ENCODE assay signal across 8 cellular contexts in the genomic region with DNA sequence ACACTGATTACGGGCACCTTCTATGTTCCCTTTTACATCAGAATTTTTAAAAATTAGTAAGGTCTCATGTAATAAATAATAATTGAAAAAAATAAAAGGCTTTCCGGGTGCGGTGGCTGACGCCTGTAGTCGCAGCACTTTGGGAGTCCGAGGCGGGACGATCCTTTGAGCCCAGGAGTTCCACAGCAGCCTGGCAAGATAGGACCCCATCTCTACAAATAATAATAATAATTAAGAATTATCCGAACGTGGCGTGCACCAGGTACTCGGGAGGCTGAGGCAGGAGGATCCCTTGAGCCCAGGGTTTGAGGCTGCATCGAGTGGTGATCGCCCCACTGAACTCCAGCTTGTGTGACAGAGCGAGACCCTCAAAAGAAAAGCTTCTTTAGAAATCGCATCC. TPM values are rescaled to one million over a fixed set of nuclear protein-coding genes. Genes with fewer than 3 reads are reported as not detected.
DNase-seq lines count a peak whose midpoint lies in the region; ATAC-seq, FAIRE-seq and TF ChIP-seq lines count a peak whose summit lies in the region.

No MANE protein-coding gene starts in this region.

- TF ChIP-seq CTCF in keratinocyte (optimal IDR thresholded peaks at IDR 0.05 in 1 of 3, IDR thresholded peaks at IDR 0.05 in 1 of 3, conservative IDR thresholded peaks at IDR 0.05 in 1 of 3; ENCODE audit: extremely low read depth in 1 of 3, insufficient read depth in 2 of 3, low read length in 3 of 3), result no peak

- dilution Hi-C loops in keratinocyte (cut with MboI; ENCODE audit: extremely low pct_ligation_motif_present, low sequenced_read_pairs), result no loop called here

- FAIRE-seq in keratinocyte (lab: Jason Lieb, UNC), result no peak

- no peaks in the 10 kb centered on the region for H3K36me3 ChIP-seq in keratinocyte (ENCODE audit: control insufficient read depth in 2 of 2, extremely low read depth in 1 of 2, insufficient read depth in 2 of 2, low read length in 2 of 2)
- H3K36me3 ChIP-seq in stomach smooth muscle (ENCODE audit: control insufficient read depth in 2 of 2, insufficient read depth in 2 of 2, low read length in 2 of 2), result peaks cover 0 to 7% of the 10 kb centered on the region in 2 donors

- peak overlapping the region; percentile 81 for H3K4me2 ChIP-seq in keratinocyte (ENCODE audit: control insufficient read depth, extremely low read depth, insufficient read depth, low read depth, low read length)

- H2AFZ ChIP-seq in keratinocyte (ENCODE audit: control insufficient read depth, low read length), result no peak overlapping the region

- no peaks in the 10 kb centered on the region for H3K9me1 ChIP-seq in keratinocyte (ENCODE audit: control insufficient read depth, extremely low read depth, insufficient read depth, low read length)

- H4K20me1 ChIP-seq in keratinocyte (ENCODE audit: control insufficient read depth, extremely low read depth, insufficient read depth, low read length), result no peaks in the 10 kb centered on the region

- H3K36me3 Mint-ChIP-seq in activated naive CD8-positive, alpha-beta T cell treated with anti-CD3 and anti-CD28 coated beads, Interleukin-2, amount 50 U/mL, for 24 hours (ENCODE audit: low read depth), result peaks cover 11% of the 10 kb centered on the region

- peak overlapping the region; percentile 83 for H3K27ac Mint-ChIP-seq in activated naive CD8-positive, alpha-beta T cell treated with anti-CD3 and anti-CD28 coated beads, Interleukin-2, amount 50 U/mL, for 24 hours

- no peaks in the 10 kb centered on the region for H3K27me3 Mint-ChIP-seq in activated naive CD8-positive, alpha-beta T cell treated with anti-CD3 and anti-CD28 coated beads, Interleukin-2, amount 50 U/mL, for 24 hours

- H3K27ac ChIP-seq in keratinocyte (ENCODE audit: control insufficient read depth, insufficient read depth, low read length), result no peak overlapping the region
- no peak overlapping the region for H3K27ac ChIP-seq in stomach smooth muscle (ENCODE audit: low read length)

- H3K79me2 ChIP-seq in keratinocyte (ENCODE audit: control insufficient read depth, insufficient read depth, low read length), result peaks cover 38% of the 10 kb centered on the region

- H3K9me3 ChIP-seq in keratinocyte (ENCODE audit: control insufficient read depth, low read depth, low read length) (no peaks in the 10 kb centered on the region), stomach smooth muscle (ENCODE audit: control insufficient read depth in 2 of 2, low read length in 2 of 2) (no peaks in the 10 kb centered on the region)

- H3K9ac ChIP-seq in keratinocyte (ENCODE audit: control insufficient read depth, extremely low read depth, insufficient read depth, low read length) (peak overlapping the region; percentile 90), stomach smooth muscle (ENCODE audit: low read length in 2 of 2) (peak overlapping the region; percentile 60 to 65)

- ATAC-seq in activated naive CD8-positive, alpha-beta T cell treated with anti-CD3 and anti-CD28 coated beads, Interleukin-2, amount 50 U/mL, for 24 hours, result no peak
- no peak for ATAC-seq in HG02885 (IDR thresholded peaks at IDR 0.05; ENCODE audit: poor library complexity, unreplicated experiment)
- no peak for ATAC-seq in HG03457 (IDR thresholded peaks at IDR 0.05; ENCODE audit: unreplicated experiment)

- peak overlapping the region; percentile 97 for H3K4me3 Mint-ChIP-seq in activated naive CD8-positive, alpha-beta T cell treated with anti-CD3 and anti-CD28 coated beads, Interleukin-2, amount 50 U/mL, for 24 hours

- H3K9me3 Mint-ChIP-seq in activated naive CD8-positive, alpha-beta T cell treated with anti-CD3 and anti-CD28 coated beads, Interleukin-2, amount 50 U/mL, for 24 hours, result no peaks in the 10 kb centered on the region

- H3K4me3 ChIP-seq in keratinocyte (ENCODE audit: control insufficient read depth in 2 of 3, extremely low read depth in 1 of 3, insufficient read depth in 2 of 3, low read depth in 1 of 3, low read length in 3 of 3) (peak overlapping the region in 2 of 3 experiments; percentile 3 to 47), stomach smooth muscle (ENCODE audit: low read length in 2 of 2) (peak overlapping the region; percentile 82 to 91)

- no peaks in the 10 kb centered on the region for H3K27me3 ChIP-seq in keratinocyte (ENCODE audit: control insufficient read depth, extremely low read depth, insufficient read depth, low read length)
- no peaks in the 10 kb centered on the region for H3K27me3 ChIP-seq in stomach smooth muscle (ENCODE audit: control insufficient read depth in 1 of 2, insufficient read depth in 2 of 2, low read length in 2 of 2)

- DNase-seq in DMS53 (lab: John Stamatoyannopoulos, UW), result peak; percentile 24
- DNase-seq in DMS53 treated with DMSO at 0.1 percent for 48 hours (lab: John Stamatoyannopoulos, UW; ENCODE audit: unreplicated experiment), result no peak
- no peak for DNase-seq in activated naive CD8-positive, alpha-beta T cell treated with anti-CD3 and anti-CD28 coated beads, Interleukin-2, amount 50 U/mL, for 24 hours
- no peak for DNase-seq in keratinocyte (ENCODE audit: low read depth, low spot score)
- DNase-seq in NCI-H510A (lab: John Stamatoyannopoulos, UW), result no peak

- peaks cover 8% of the 10 kb centered on the region for H3K4me1 ChIP-seq in keratinocyte (ENCODE audit: control insufficient read depth, extremely low read depth, insufficient read depth, low read length)
- H3K4me1 ChIP-seq in stomach smooth muscle (ENCODE audit: control insufficient read depth, insufficient read depth, low read length), result peaks cover 13% of the 10 kb centered on the region

- H3K4me1 Mint-ChIP-seq in activated naive CD8-positive, alpha-beta T cell treated with anti-CD3 and anti-CD28 coated beads, Interleukin-2, amount 50 U/mL, for 24 hours, result peaks cover 42% of the 10 kb centered on the region

RNA-seq across cellular contexts. Expression of a gene that starts 0.8 kb away (rescaled TPM):
- 51.5 to 92.2 TPM (median 78.9 TPM) in 3 replicates for polyA plus RNA-seq in keratinocyte
- polyA plus RNA-seq in keratinocyte (2011; ENCODE audit: low read depth), result 9.4 TPM
- 59.9 and 136 TPM in 2 replicates for polyA plus RNA-seq in keratinocyte (2011; cell fraction: cytosol; rRNA removed)
- polyA plus RNA-seq in keratinocyte (2011; cell fraction: nucleus; rRNA removed), result 40.1 and 54.7 TPM in 2 replicates
- 35.9 and 65.9 TPM in 2 replicates for polyA plus RNA-seq in keratinocyte (2012; ENCODE audit: low replicate concordance)
- polyA minus RNA-seq in keratinocyte, result 5.0 to 35.9 TPM (median 28.5 TPM) in 3 replicates
- 19.0 TPM for polyA minus RNA-seq in keratinocyte (2011; cell fraction: cytosol; rRNA and poly(A)+ RNA removed)
- 6.4 and 16.9 TPM in 2 replicates for polyA minus RNA-seq in keratinocyte (2011; cell fraction: nucleus; rRNA and poly(A)+ RNA removed)

RNA-seq across cellular contexts. Expression of a gene that starts 51.4 kb away (rescaled TPM):
- polyA plus RNA-seq in keratinocyte, result 10.7 to 17.9 TPM (median 17.1 TPM) in 3 replicates
- 54.1 TPM for polyA plus RNA-seq in keratinocyte (2011; ENCODE audit: low read depth)
- 5.5 and 7.8 TPM in 2 replicates for polyA plus RNA-seq in keratinocyte (2011; cell fraction: cytosol; rRNA removed)
- 30.1 and 33.6 TPM in 2 replicates for polyA plus RNA-seq in keratinocyte (2011; cell fraction: nucleus; rRNA removed)
- 32.6 and 33.5 TPM in 2 replicates for polyA plus RNA-seq in keratinocyte (2012; ENCODE audit: low replicate concordance)
- 1.2 to 28.1 TPM (median 19.5 TPM) in 3 replicates for polyA minus RNA-seq in keratinocyte
- 27.0 TPM for polyA minus RNA-seq in keratinocyte (2011; cell fraction: cytosol; rRNA and poly(A)+ RNA removed)
- polyA minus RNA-seq in keratinocyte (2011; cell fraction: nucleus; rRNA and poly(A)+ RNA removed), result 27.6 and 48.1 TPM in 2 replicates

RNA-seq across cellular contexts. Expression of a gene that starts 55.1 kb away (rescaled TPM):
- 169 to 452 TPM (median 419 TPM) in 3 replicates for polyA plus RNA-seq in keratinocyte
- polyA plus RNA-seq in keratinocyte (2011; ENCODE audit: low read depth), result 320 TPM
- 194 and 267 TPM in 2 replicates for polyA plus RNA-seq in keratinocyte (2011; cell fraction: cytosol; rRNA removed)
- 77.8 and 102 TPM in 2 replicates for polyA plus RNA-seq in keratinocyte (2011; cell fraction: nucleus; rRNA removed)
- polyA plus RNA-seq in keratinocyte (2012; ENCODE audit: low replicate concordance), result 252 and 432 TPM in 2 replicates
- polyA minus RNA-seq in keratinocyte, result 40.0 to 225 TPM (median 97.8 TPM) in 3 replicates
- polyA minus RNA-seq in keratinocyte (2011; cell fraction: cytosol; rRNA and poly(A)+ RNA removed), result 110 TPM
- 22.7 and 27.8 TPM in 2 replicates for polyA minus RNA-seq in keratinocyte (2011; cell fraction: nucleus; rRNA and poly(A)+ RNA removed)
